24 cellular contexts compared by ENCODE assay signal in the genomic region with DNA sequence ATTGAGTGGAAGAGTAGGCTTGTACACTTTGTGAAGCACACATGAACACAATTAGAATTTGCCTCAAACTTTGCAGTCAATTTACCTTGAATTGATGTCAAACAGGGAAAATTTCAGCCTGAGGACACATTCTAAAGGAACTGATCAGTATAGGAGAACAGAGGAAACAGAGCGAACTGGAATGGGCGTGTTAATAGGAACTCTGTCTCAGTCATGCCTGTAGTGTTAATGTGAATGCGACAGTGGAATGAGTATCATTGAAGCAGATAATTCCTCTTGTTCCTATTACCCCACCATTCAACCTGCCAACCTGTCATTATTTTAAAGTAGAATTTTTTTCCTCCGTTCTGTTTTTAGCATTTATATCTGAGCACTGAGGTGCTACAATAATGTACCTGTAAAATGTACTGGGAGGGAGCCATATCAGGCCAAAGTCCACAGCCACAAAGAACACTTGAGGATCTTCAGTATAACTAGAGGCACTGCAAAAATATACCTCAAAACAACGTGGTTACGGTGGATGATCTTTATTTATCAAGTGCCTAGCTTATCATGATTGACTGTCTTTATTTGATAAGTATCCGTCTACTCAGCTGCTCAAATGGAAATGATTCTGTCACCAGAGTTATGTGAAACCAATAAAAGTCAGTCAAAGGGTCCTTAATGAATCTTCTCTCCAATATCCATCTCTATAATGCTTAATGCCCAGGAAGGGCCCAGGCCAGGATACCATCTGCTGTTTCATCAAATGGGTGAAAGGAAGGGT.
"Had no signal": no experiment of that assay in that cellular context is flagged by ENCODE, and none has a peak within 500 bp of the region (broad histone marks: within the 10 kb centered on the region; RNA-seq: fewer than 3 reads in every experiment).

No MANE protein-coding gene starts in this region.

- H3K9me3 ChIP-seq: SJSA1 had no signal

- H3K4me3 ChIP-seq: SJSA1, SK-N-MC had no signal

- H3K27ac ChIP-seq: HL-60, KMS-11, SJSA1, SK-N-MC had no signal

- H3K4me2 ChIP-seq: KMS-11 had no signal

- H3K9ac ChIP-seq: KMS-11 had no signal

- H3K27me3 ChIP-seq: SJSA1 had no signal

- H3K36me3 ChIP-seq: SJSA1 had no signal

- ATAC-seq: HepG2, T-cell had no signal

- FAIRE-seq: HepG2, RCC 7860 had no signal

- DNase-seq: IMR-90, Kasumi-1, MM.1S, NCI-H1092 treated with DMSO at 0.1 percent for 48 hours, NCI-H1436, NCI-H187, NCI-H2029, NCI-H2081 treated with DMSO at 0.1 percent for 48 hours, NCI-H2171, NCI-H226, NCI-H446, NCI-H510A, NCI-H526 treated with DMSO at 0.1 percent for 48 hours, NCI-H774, Right ventricle myocardium superior, RPMI8226, SIG-M5, T-cell had no signal
